Comparison of ENCODE assay signal across 14 cellular contexts in genomic region chr7:121069346-121070100, GRCh38.
A peak's percentile ranks its signal among the peaks of the same experiment; 100 is the strongest.
DNase-seq lines count a peak whose midpoint lies in the region; ATAC-seq and TF ChIP-seq lines count a peak whose summit lies in the region.
"Had no signal": no experiment of that assay in that cellular context is flagged by ENCODE, and none has a peak within 500 bp of the region (broad histone marks: within the 10 kb centered on the region; RNA-seq: fewer than 3 reads in every experiment).

No MANE protein-coding gene starts in this region.

- ATAC-seq in left lobe of liver = peak; percentile 57
- peak; percentile 85 for ATAC-seq in thoracic aorta (ENCODE audit: insufficient number of reproducible peaks, low FRiP score, low read depth)
- ATAC-seq in GM21576 (IDR thresholded peaks at IDR 0.05; ENCODE audit: unreplicated experiment) = no peak
- ATAC-seq in HG02571 (IDR thresholded peaks at IDR 0.05; ENCODE audit: unreplicated experiment) = no peak
- ATAC-seq: left lung had no signal

- H3K4me3 ChIP-seq in choroid plexus epithelial cell (ENCODE audit: low read depth, low read length) (no peak overlapping the region), thoracic aorta (peak overlapping the region; percentile 60)
- H3K4me3 ChIP-seq: left lung, SJCRH30 had no signal

- DNase-seq in LHCN-M2 (ENCODE audit: low read depth) = peak; percentile 65
- peak; percentile 66 for DNase-seq in choroid plexus epithelial cell (ENCODE audit: low read depth)
- no peak for DNase-seq in left lobe of liver (ENCODE audit: low spot score)
- DNase-seq in thoracic aorta (ENCODE audit: low spot score) = peak; percentile 25
- no peak for DNase-seq in NCI-H1436 treated with DMSO at 0.1 percent for 48 hours (lab: John Stamatoyannopoulos, UW)
- DNase-seq: activated CD8-positive, alpha-beta memory T cell treated with anti-CD3 and anti-CD28 coated beads, Interleukin-2, amount 50 U/mL, for 4 hours; GDM1; left lung; NCI-H1694; posterior cingulate gyrus; SJCRH30; T1000 had no signal

- H3K9me3 ChIP-seq in thoracic aorta = no peaks in the 10 kb centered on the region
- H3K9me3 ChIP-seq: left lung, SJCRH30 had no signal

- H3K36me3 ChIP-seq in thoracic aorta = no peaks in the 10 kb centered on the region
- H3K36me3 ChIP-seq: left lung had no signal

- TF ChIP-seq CTCF in choroid plexus epithelial cell (conservative IDR thresholded peaks at IDR 0.05; ENCODE audit: low read depth, low read length) = no peak
- no peak for TF ChIP-seq CTCF in thoracic aorta (IDR thresholded peaks at IDR 0.05)

- peaks cover 39 to 55% of the 10 kb centered on the region in 2 donors for H3K4me1 ChIP-seq in thoracic aorta (ENCODE audit: control insufficient read depth in 1 of 2, low read depth in 2 of 2)
- H3K4me1 ChIP-seq: left lung, SJCRH30 had no signal

- H3K27ac ChIP-seq in thoracic aorta = peak overlapping the region; percentile 88
- H3K27ac ChIP-seq: left lung, SJCRH30 had no signal

- no peaks in the 10 kb centered on the region for H3K27me3 ChIP-seq in thoracic aorta (replicated peaks; ENCODE audit: insufficient read depth)
- H3K27me3 ChIP-seq: left lung, SJCRH30 had no signal

Comparison
In these comparisons a context has a peak if more than half of its experiments do, and no peak if none do; other contexts are left out.
1. DNase-seq: peak in LHCN-M2 (single experiment), choroid plexus epithelial cell (single experiment) and thoracic aorta (single experiment); none in left lobe of liver (single experiment) and NCI-H1436 treated with DMSO at 0.1 percent for 48 hours (single experiment).
2. ATAC-seq: peak in left lobe of liver (single experiment) and thoracic aorta (single experiment); none in GM21576 (single experiment) and HG02571 (single experiment).